ENCODE assay signal across 23 cellular contexts in genomic region chr3:65665922-65666321, GRCh38.
"Had no signal": no experiment of that assay in that cellular context is flagged by ENCODE, and none has a peak within 500 bp of the region (broad histone marks: within the 10 kb centered on the region; RNA-seq: fewer than 3 reads in every experiment).

No MANE protein-coding gene starts in this region.

- H3K36me3 ChIP-seq: SJCRH30 had no signal

- H3K4me3 Mint-ChIP-seq: activated CD4-positive, alpha-beta memory T cell treated with anti-CD3 and anti-CD28 coated beads for 36 hours; activated CD4-positive, alpha-beta T cell treated with anti-CD3 and anti-CD28 coated beads, Interleukin-2, amount 10 ng/mL, durations not matched to agents 7 days and 5 days; activated naive CD4-positive, alpha-beta T cell treated with anti-CD3 and anti-CD28 coated beads, Interleukin-2, amount 10 ng/mL, durations not matched to agents 7 days and 5 days; activated naive CD8-positive, alpha-beta T cell treated with anti-CD3 and anti-CD28 coated beads for 36 hours; activated T-cell treated with anti-CD3 and anti-CD28 coated beads, Interleukin-2, amount 50 U/mL, for 4 hours; central memory CD8-positive, alpha-beta T cell had no signal

- DNase-seq: activated CD4-positive, alpha-beta memory T cell treated with anti-CD3 and anti-CD28 coated beads for 36 hours; activated CD4-positive, alpha-beta T cell treated with anti-CD3 and anti-CD28 coated beads, Interleukin-2, amount 10 ng/mL, durations not matched to agents 7 days and 5 days; activated CD4-positive, CD25-positive, alpha-beta regulatory T cell; activated CD8-positive, alpha-beta memory T cell treated with anti-CD3 and anti-CD28 coated beads for 24 hours; activated effector memory CD4-positive, alpha-beta T cell treated with anti-CD3 and anti-CD28 coated beads, Interleukin-2, amount 50 U/mL, for 16 hours; activated naive CD4-positive, alpha-beta T cell treated with anti-CD3 and anti-CD28 coated beads, Interleukin-2, amount 10 ng/mL, durations not matched to agents 7 days and 5 days; activated naive CD8-positive, alpha-beta T cell treated with anti-CD3 and anti-CD28 coated beads for 36 hours; activated T-cell treated with anti-CD3 and anti-CD28 coated beads, Interleukin-2, amount 50 U/mL, for 4 hours; KG1; NCI-H1048; NCI-H1930; NCI-H2171; NCI-H526; NK-92 treated with Interleukin-12 subunit alpha and Interleukin-12 subunit beta, amount 100 ng/mL, for 24 hours; OCI-M1; Right ventricle myocardium superior; RPMI8226; SJCRH30; SK-N-SH; T-helper 1 cell had no signal

- H3K9me3 ChIP-seq: SJCRH30, SK-N-SH had no signal

- H3K27ac ChIP-seq: SJCRH30, VCaP had no signal

- H3K36me3 Mint-ChIP-seq: activated CD4-positive, alpha-beta memory T cell treated with anti-CD3 and anti-CD28 coated beads for 36 hours; activated naive CD4-positive, alpha-beta T cell treated with anti-CD3 and anti-CD28 coated beads, Interleukin-2, amount 10 ng/mL, durations not matched to agents 7 days and 5 days; activated naive CD8-positive, alpha-beta T cell treated with anti-CD3 and anti-CD28 coated beads for 36 hours had no signal

- H3K4me1 Mint-ChIP-seq: activated CD4-positive, alpha-beta T cell treated with anti-CD3 and anti-CD28 coated beads, Interleukin-2, amount 10 ng/mL, durations not matched to agents 7 days and 5 days; activated naive CD4-positive, alpha-beta T cell treated with anti-CD3 and anti-CD28 coated beads, Interleukin-2, amount 10 ng/mL, durations not matched to agents 7 days and 5 days; activated naive CD8-positive, alpha-beta T cell treated with anti-CD3 and anti-CD28 coated beads for 36 hours; central memory CD8-positive, alpha-beta T cell had no signal

- ATAC-seq: activated T-cell treated with anti-CD3 and anti-CD28 coated beads, Interleukin-2, amount 50 U/mL, for 4 hours; Panc1 had no signal

- H3K9me3 Mint-ChIP-seq: activated CD4-positive, alpha-beta memory T cell treated with anti-CD3 and anti-CD28 coated beads for 36 hours; activated CD4-positive, alpha-beta T cell treated with anti-CD3 and anti-CD28 coated beads, Interleukin-2, amount 10 ng/mL, durations not matched to agents 7 days and 5 days; activated naive CD8-positive, alpha-beta T cell treated with anti-CD3 and anti-CD28 coated beads for 36 hours; activated T-cell treated with anti-CD3 and anti-CD28 coated beads, Interleukin-2, amount 50 U/mL, for 4 hours had no signal

- H3K4me3 ChIP-seq: SJCRH30 had no signal

- H3K27me3 Mint-ChIP-seq: activated CD4-positive, alpha-beta memory T cell treated with anti-CD3 and anti-CD28 coated beads for 36 hours; activated CD4-positive, alpha-beta T cell treated with anti-CD3 and anti-CD28 coated beads, Interleukin-2, amount 10 ng/mL, durations not matched to agents 7 days and 5 days; activated naive CD4-positive, alpha-beta T cell treated with anti-CD3 and anti-CD28 coated beads, Interleukin-2, amount 10 ng/mL, durations not matched to agents 7 days and 5 days; activated naive CD8-positive, alpha-beta T cell treated with anti-CD3 and anti-CD28 coated beads for 36 hours; central memory CD8-positive, alpha-beta T cell had no signal

- H3K27ac Mint-ChIP-seq: activated CD4-positive, alpha-beta memory T cell treated with anti-CD3 and anti-CD28 coated beads for 36 hours; activated CD4-positive, alpha-beta T cell treated with anti-CD3 and anti-CD28 coated beads, Interleukin-2, amount 10 ng/mL, durations not matched to agents 7 days and 5 days; activated naive CD4-positive, alpha-beta T cell treated with anti-CD3 and anti-CD28 coated beads, Interleukin-2, amount 10 ng/mL, durations not matched to agents 7 days and 5 days; activated naive CD8-positive, alpha-beta T cell treated with anti-CD3 and anti-CD28 coated beads for 36 hours had no signal

- H3K4me1 ChIP-seq: SJCRH30 had no signal

- H3K27me3 ChIP-seq: SJCRH30 had no signal
